9 cellular contexts compared by ENCODE assay signal in genomic region chr17:46061435-46061834, GRCh38.
A peak's percentile ranks its signal among the peaks of the same experiment; 100 is the strongest.
DNase-seq lines count a peak whose midpoint lies in the region; ATAC-seq, FAIRE-seq and TF ChIP-seq lines count a peak whose summit lies in the region.
"Had no signal": no experiment of that assay in that cellular context is flagged by ENCODE, and none has a peak within 500 bp of the region (broad histone marks: within the 10 kb centered on the region; RNA-seq: fewer than 3 reads in every experiment).

No MANE protein-coding gene starts in this region.

- H3K27me3 ChIP-seq in IMR-90 (ENCODE audit: control insufficient read depth, insufficient read depth, low read length) (no peaks in the 10 kb centered on the region), astrocyte (ENCODE audit: insufficient read depth, low read length) (no peaks in the 10 kb centered on the region)

- no peak overlapping the region for H2AK9ac ChIP-seq in IMR-90 (replicated peaks; ENCODE audit: low read depth, low read length, poor library complexity)

- 100% methylated on average over 4 of the region's 5 CpGs; no CpG with 5 or more reads in 1 of the 2 experiments for WGBS in IMR-90 (ENCODE audit: extremely low coverage in 2 of 2, insufficient read length in 1 of 2), 2 experiments

- H3K4ac ChIP-seq in IMR-90 (ENCODE audit: low read depth, low read length), result no peak overlapping the region

- H3K27ac Mint-ChIP-seq in Calu3 (ENCODE audit: unreplicated experiment) (no peak overlapping the region), astrocyte (ENCODE audit: unreplicated experiment) (peak overlapping the region; percentile 50)
- H3K27ac Mint-ChIP-seq: T-cell had no signal

- TF ChIP-seq RAD21 in IMR-90 (IDR thresholded peaks at IDR 0.05; ENCODE audit: low read length), result peak; percentile 14; the same call in 1 of the 2 replicates

- H3K4me2 ChIP-seq in IMR-90 (ENCODE audit: low read depth, low read length) (no peak overlapping the region), astrocyte (ENCODE audit: low read length) (no peak overlapping the region)

- in situ Hi-C loops in IMR-90 (cut with MboI; ENCODE audit: low sequenced_read_pairs), result no loop called here

- H2BK120ac ChIP-seq in IMR-90 (ENCODE audit: low read depth, low read length), result no peak overlapping the region

- FAIRE-seq in astrocyte (lab: Jason Lieb, UNC), result no peak

- H3K23ac ChIP-seq in IMR-90 (ENCODE audit: low read depth, low read length), result no peak overlapping the region

- no peaks in the 10 kb centered on the region for H3K9me3 ChIP-seq in IMR-90 (ENCODE audit: control insufficient read depth, insufficient read depth, low read length)
- H3K9me3 ChIP-seq in astrocyte (ENCODE audit: insufficient read depth, low read depth, low read length), result no peaks in the 10 kb centered on the region
- H3K9me3 ChIP-seq in mucosa of descending colon, result no peaks in the 10 kb centered on the region

- no peak overlapping the region for H3K14ac ChIP-seq in IMR-90 (replicated peaks; ENCODE audit: low read depth, low read length)

- CTCF ChIA-PET in Calu3 (lab: Charles Lee), result no interaction called here
- CTCF ChIA-PET in IMR-90 (lab: Yijun Ruan, JAX), result interaction anchor here (0.6 kb wide), 1 partner anchor 1075 kb away, joined by 6 read pairs; no protein-coding TSS in a partner anchor

- H4K20me1 ChIP-seq in IMR-90 (ENCODE audit: insufficient read depth, low read length), result peaks cover 28% of the 10 kb centered on the region; the same call in 1 of the 2 replicates
- H4K20me1 ChIP-seq in astrocyte (ENCODE audit: insufficient read depth, low read length), result peaks cover 36% of the 10 kb centered on the region

- no peak for DNase-seq in Calu3
- DNase-seq in IMR-90, result no peak
- no peak for DNase-seq in astrocyte (ENCODE audit: low read depth)
- DNase-seq in mucosa of descending colon, result no peak
- DNase-seq in stimulated activated CD4-positive, alpha-beta T cell treated with anti-CD3 and anti-CD28 coated beads, Interleukin-15, amount 100 ng/mL, for 24 hours, result no peak
- no peak for DNase-seq in stimulated activated naive CD4-positive, alpha-beta T cell treated with Interleukin-2 at 50 U/mL for 16 hours (lab: John Stamatoyannopoulos, UW)
- DNase-seq in GM19240 (ENCODE audit: insufficient read length, low spot score), result no peak
- DNase-seq: kidney glomerular epithelial cell, T-cell had no signal

- no peak overlapping the region for H4K8ac ChIP-seq in IMR-90 (ENCODE audit: low read depth in 2 of 2, low read length in 2 of 2)

- no peak overlapping the region for H3K18ac ChIP-seq in IMR-90 (ENCODE audit: low read depth, low read length)

- no peak overlapping the region for H2BK5ac ChIP-seq in IMR-90 (ENCODE audit: low read depth, low read length, poor library complexity, severe bottlenecking)

- POLR2A ChIA-PET in IMR-90 (lab: Charles Lee; ENCODE audit: unreplicated experiment), result no interaction called here

- H3K9me1 ChIP-seq in IMR-90 (ENCODE audit: insufficient read depth, low read length), result peaks cover 10% of the 10 kb centered on the region

- ATAC-seq in IMR-90 (ENCODE audit: low read depth) (no peak), mucosa of descending colon (peak; percentile 70)

- no peak overlapping the region for H2BK15ac ChIP-seq in IMR-90 (ENCODE audit: low read depth, low read length)

- no peak for TF ChIP-seq POLR2A in IMR-90 (IDR thresholded peaks at IDR 0.05; ENCODE audit: low read depth, low read length)

- peak; percentile 34 for TF ChIP-seq CTCF in Calu3 (IDR thresholded peaks at IDR 0.05; ENCODE audit: unreplicated experiment)
- TF ChIP-seq CTCF in IMR-90 (conservative IDR thresholded peaks at IDR 0.05; ENCODE audit: low read depth, low read length), result peak; percentile 30
- TF ChIP-seq CTCF in astrocyte (IDR thresholded peaks at IDR 0.05; ENCODE audit: insufficient read depth, low read depth, low read length), result peak; percentile 13
- TF ChIP-seq CTCF in mucosa of descending colon (IDR thresholded peaks at IDR 0.05), result no peak

- no peaks in the 10 kb centered on the region for H3K27me3 Mint-ChIP-seq in Calu3 (ENCODE audit: unreplicated experiment)
- no peaks in the 10 kb centered on the region for H3K27me3 Mint-ChIP-seq in astrocyte (ENCODE audit: low read depth, unreplicated experiment)
- H3K27me3 Mint-ChIP-seq: T-cell had no signal

- intact Hi-C loops in Calu3 (cut with micrococcal nuclease; ENCODE audit: unreplicated experiment) (no loop called here), IMR-90 (cut with micrococcal nuclease) (loop anchor here (5.0 kb wide), 1 partner anchor 126 kb away; no protein-coding TSS in a partner anchor), mucosa of descending colon (cut with DNase I, micrococcal nuclease) (no loop called here)

- H3K79me2 ChIP-seq in astrocyte (ENCODE audit: insufficient read depth, low read length), result peaks cover 40% of the 10 kb centered on the region

- H3K36me3 Mint-ChIP-seq in Calu3 (ENCODE audit: insufficient read depth, unreplicated experiment) (peaks cover 69% of the 10 kb centered on the region), astrocyte (ENCODE audit: low read depth, unreplicated experiment) (peaks cover 7% of the 10 kb centered on the region)

- peaks cover 20 to 72% of the 10 kb centered on the region in 2 experiments for H3K79me1 ChIP-seq in IMR-90 (ENCODE audit: low read depth in 1 of 2, low read length in 2 of 2)

- H3K4me3 Mint-ChIP-seq in Calu3 (ENCODE audit: low read depth, unreplicated experiment) (no peak overlapping the region), astrocyte (ENCODE audit: unreplicated experiment) (no peak overlapping the region)
- H3K4me3 Mint-ChIP-seq: T-cell had no signal

- H3K9ac ChIP-seq in IMR-90 (ENCODE audit: low read depth, low read length), result no peak overlapping the region
- H3K9ac ChIP-seq in astrocyte (ENCODE audit: low read length), result no peak overlapping the region

- H3K4me1 Mint-ChIP-seq in Calu3 (ENCODE audit: low read depth, unreplicated experiment) (peaks cover 37% of the 10 kb centered on the region), astrocyte (ENCODE audit: low read depth, unreplicated experiment) (peaks cover 53% of the 10 kb centered on the region)

- dilution Hi-C loops in IMR-90 (cut with HindIII; ENCODE audit: low sequenced_read_pairs, unreplicated experiment), result no loop called here

- H3K27ac ChIP-seq in IMR-90 (ENCODE audit: insufficient read depth, low read length) (no peak overlapping the region), astrocyte (ENCODE audit: low read depth, low read length) (no peak overlapping the region)

- no peak overlapping the region for H3K56ac ChIP-seq in IMR-90 (ENCODE audit: extremely low read depth, insufficient read depth, low read length)

- H4K91ac ChIP-seq in IMR-90 (ENCODE audit: insufficient read depth, low read depth, low read length), result no peak overlapping the region

- H3K4me1 ChIP-seq in IMR-90 (ENCODE audit: control insufficient read depth, insufficient read depth, low read length), result peaks cover 6% of the 10 kb centered on the region; the same call in 1 of the 2 replicates
- H3K4me1 ChIP-seq in astrocyte (ENCODE audit: insufficient read depth, low read length), result peaks cover 28% of the 10 kb centered on the region
- no peaks in the 10 kb centered on the region for H3K4me1 ChIP-seq in mucosa of descending colon (ENCODE audit: low read depth)

- H3K36me3 ChIP-seq in IMR-90 (ENCODE audit: control insufficient read depth, insufficient read depth, low read length), result peaks cover 27% of the 10 kb centered on the region
- peaks cover 18% of the 10 kb centered on the region for H3K36me3 ChIP-seq in astrocyte (ENCODE audit: insufficient read depth, low read length)
- H3K36me3 ChIP-seq in mucosa of descending colon (ENCODE audit: low read depth), result no peaks in the 10 kb centered on the region

- H2AK5ac ChIP-seq in IMR-90 (ENCODE audit: low read depth, low read length), result no peak overlapping the region

- H2BK20ac ChIP-seq in IMR-90 (ENCODE audit: low read depth, low read length), result no peak overlapping the region

- H3K9me3 Mint-ChIP-seq in Calu3 (ENCODE audit: low read depth, unreplicated experiment), result no peaks in the 10 kb centered on the region
- H3K9me3 Mint-ChIP-seq in astrocyte (ENCODE audit: unreplicated experiment), result no peaks in the 10 kb centered on the region
- H3K9me3 Mint-ChIP-seq: T-cell had no signal

- H3K4me3 ChIP-seq in IMR-90 (ENCODE audit: insufficient read depth, low read depth, low read length) (no peak overlapping the region), astrocyte (ENCODE audit: insufficient read depth, low read depth, low read length) (no peak overlapping the region), mucosa of descending colon (no peak overlapping the region)

- no peak overlapping the region for H2AFZ ChIP-seq in IMR-90 (replicated peaks; ENCODE audit: low read length, poor library complexity)
- H2AFZ ChIP-seq in astrocyte (ENCODE audit: low read depth, low read length), result no peak overlapping the region

- H4K5ac ChIP-seq in IMR-90 (ENCODE audit: low read depth, low read length), result no peak overlapping the region

- no TSS peak for BruUV-seq in Calu3 (replicated peaks; lab: Mats Ljungman, UMichigan)
- BruUV-seq in IMR-90 (replicated peaks; lab: Mats Ljungman, UMichigan), result no TSS peak

TF ChIP-seq in IMR-90, 13 proteins besides CTCF, POLR2A, EP300 and RAD21:
- no peak for TF ChIP-seq CEBPB (IDR thresholded peaks at IDR 0.05; ENCODE audit: low read depth, low read length)
- peak; percentile 8; the same call in 1 of the 2 replicates for TF ChIP-seq SMC3 (IDR thresholded peaks at IDR 0.05; ENCODE audit: low read depth, low read length)
